ENCODE assay signal across 8 cellular contexts in the genomic region with DNA sequence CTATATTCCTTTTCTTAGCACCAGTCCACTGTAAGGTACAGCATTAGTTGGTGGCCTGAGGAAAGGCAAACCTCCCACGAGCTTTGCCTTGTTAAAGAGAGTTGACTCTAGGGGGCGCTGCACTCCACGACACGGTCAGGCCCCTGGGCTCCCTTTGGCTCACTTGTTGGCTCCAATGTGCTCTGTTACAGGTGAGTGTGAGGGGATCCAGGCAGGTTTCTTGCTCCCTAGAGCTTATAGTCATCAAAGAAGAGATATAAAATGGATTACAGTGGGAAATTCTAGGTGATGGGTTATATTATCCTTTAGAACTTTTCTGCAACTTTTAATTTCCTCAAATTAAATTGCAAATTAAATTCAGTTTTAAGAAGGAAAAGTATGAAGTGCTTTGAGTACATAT. TPM values are rescaled to one million over a fixed set of nuclear protein-coding genes. Genes with fewer than 3 reads are reported as not detected.
DNase-seq lines count a peak whose midpoint lies in the region; ATAC-seq and TF ChIP-seq lines count a peak whose summit lies in the region.

No MANE protein-coding gene starts in this region.

- peak; percentile 63 for DNase-seq in DMS79 (lab: John Stamatoyannopoulos, UW)
- peak; percentile 89 for DNase-seq in HuH-7 (ENCODE audit: low spot score)
- peak; percentile 36 for DNase-seq in NOMO-1 treated with dmso at 0.1 percent for 144 hours (lab: John Stamatoyannopoulos, UW; ENCODE audit: unreplicated experiment)
- DNase-seq in activated CD8-positive, alpha-beta memory T cell treated with anti-CD3 and anti-CD28 coated beads, Interleukin-2, amount 50 U/mL, for 1 hour (ENCODE audit: extremely low read depth): peak; percentile 69
- peak; percentile 54 for DNase-seq in epidermal melanocyte (ENCODE audit: insufficient read length, low spot score)
- DNase-seq in mucosa of gallbladder (ENCODE audit: low spot score): peak; percentile 83
- DNase-seq in stimulated activated CD8-positive, alpha-beta memory T cell treated with anti-CD3 and anti-CD28 coated beads, Interleukin-7, amount 100 ng/mL, for 1 hour (ENCODE audit: low read depth in 2 of 2): peak; percentile 55 to 69

- TF ChIP-seq POLR2A in GM18505 (IDR thresholded peaks at IDR 0.05; ENCODE audit: borderline replicate concordance, extremely low read depth, insufficient read depth, insufficient read length): no peak

- no peak for ATAC-seq in GM18505 (IDR thresholded peaks at IDR 0.05; ENCODE audit: unreplicated experiment)

RNA-seq across cellular contexts. Expression of a gene that starts 3.7 kb away (rescaled TPM):
- not detected for total RNA-seq in mucosa of gallbladder

RNA-seq across cellular contexts. Expression of a gene that starts 4.3 kb away (rescaled TPM):
- 74.6 TPM for total RNA-seq in mucosa of gallbladder

Comparison
In these comparisons a context has a peak if more than half of its experiments do, and no peak if none do; other contexts are left out.
1. DNase-seq: peak in every context shown above with its lines; median percentile 89 in HuH-7; 83 in mucosa of gallbladder; 69 in activated CD8-positive, alpha-beta memory T cell treated with anti-CD3 and anti-CD28 coated beads, Interleukin-2, amount 50 U/mL, for 1 hour; 63 in DMS79; 62 in stimulated activated CD8-positive, alpha-beta memory T cell treated with anti-CD3 and anti-CD28 coated beads, Interleukin-7, amount 100 ng/mL, for 1 hour; 54 in epidermal melanocyte; 36 in NOMO-1 treated with dmso at 0.1 percent for 144 hours.